ENCODE assay signal across 34 cellular contexts in genomic region chr9:130409250-130409649, GRCh38.
"Had no signal": no experiment of that assay in that cellular context is flagged by ENCODE, and none has a peak within 500 bp of the region (broad histone marks: within the 10 kb centered on the region; RNA-seq: fewer than 3 reads in every experiment).

No MANE protein-coding gene starts in this region.

- H3K4me3 ChIP-seq: K562, SJSA1 had no signal

- DNase-seq: activated CD4-positive, alpha-beta T cell treated with anti-CD3 and anti-CD28 coated beads, Interleukin-2, amount 10 ng/mL, durations not matched to agents 24 days and 14 days; activated CD4-positive, alpha-beta T cell treated with anti-CD3 and anti-CD28 coated beads, Interleukin-2, amount 50 U/mL, for 4 hours; activated CD8-positive, alpha-beta T cell treated with anti-CD3 and anti-CD28 coated beads for 36 hours; activated gamma-delta T cell treated with Interleukin-2 at 50 U/mL for 16 hours; activated naive CD4-positive, alpha-beta T cell treated with anti-CD3 and anti-CD28 coated beads, Interleukin-2, amount 50 U/mL, for 16 hours; activated naive CD8-positive, alpha-beta T cell treated with anti-CD3 and anti-CD28 coated beads for 36 hours; activated T-cell treated with anti-CD3 and anti-CD28 coated beads, Interleukin-2, amount 50 U/mL, for 24 hours; amniotic stem cell; aorta; brain microvascular endothelial cell; central memory CD4-positive, alpha-beta T cell; MV-4-11; NCI-H1092 treated with DMSO at 0.1 percent for 48 hours; NCI-H1417; NCI-H146; NCI-H187; NCI-H2029 treated with DMSO at 0.1 percent for 48 hours; NCI-H2107; NCI-H2171; NCI-H510A; NCI-H526; NCI-H748 treated with DMSO at 0.1 percent for 48 hours; NK-92 treated with Interleukin-12 subunit alpha and Interleukin-12 subunit beta, amount 100 ng/mL, for 24 hours; RPMI8226; SHP77 treated with DMSO at 0.1 percent for 48 hours; SK-N-SH; SW 1271; T-helper 1 cell; T-helper 2 cell; T-helper 9 cell; WERI-Rb-1 had no signal

- ATAC-seq: activated CD8-positive, alpha-beta T cell treated with anti-CD3 and anti-CD28 coated beads for 36 hours; Panc1 had no signal

- H3K36me3 Mint-ChIP-seq: activated naive CD8-positive, alpha-beta T cell treated with anti-CD3 and anti-CD28 coated beads for 36 hours had no signal

- H3K4me3 Mint-ChIP-seq: activated CD4-positive, alpha-beta T cell treated with anti-CD3 and anti-CD28 coated beads, Interleukin-2, amount 10 ng/mL, durations not matched to agents 24 days and 14 days; activated CD8-positive, alpha-beta T cell treated with anti-CD3 and anti-CD28 coated beads for 36 hours; activated naive CD8-positive, alpha-beta T cell treated with anti-CD3 and anti-CD28 coated beads for 36 hours; activated T-cell treated with anti-CD3 and anti-CD28 coated beads, Interleukin-2, amount 50 U/mL, for 24 hours had no signal

- H3K9me3 Mint-ChIP-seq: activated CD4-positive, alpha-beta T cell treated with anti-CD3 and anti-CD28 coated beads, Interleukin-2, amount 10 ng/mL, durations not matched to agents 24 days and 14 days; activated CD8-positive, alpha-beta T cell treated with anti-CD3 and anti-CD28 coated beads for 36 hours; activated naive CD8-positive, alpha-beta T cell treated with anti-CD3 and anti-CD28 coated beads for 36 hours; activated T-cell treated with anti-CD3 and anti-CD28 coated beads, Interleukin-2, amount 50 U/mL, for 24 hours had no signal

- H3K27me3 ChIP-seq: brain microvascular endothelial cell, SJSA1 had no signal

- H3K4me1 Mint-ChIP-seq: activated CD4-positive, alpha-beta T cell treated with anti-CD3 and anti-CD28 coated beads, Interleukin-2, amount 10 ng/mL, durations not matched to agents 24 days and 14 days; activated naive CD8-positive, alpha-beta T cell treated with anti-CD3 and anti-CD28 coated beads for 36 hours had no signal

- H3K9me3 ChIP-seq: SK-N-SH had no signal

- H3K27ac Mint-ChIP-seq: activated CD4-positive, alpha-beta T cell treated with anti-CD3 and anti-CD28 coated beads, Interleukin-2, amount 10 ng/mL, durations not matched to agents 24 days and 14 days; activated CD8-positive, alpha-beta T cell treated with anti-CD3 and anti-CD28 coated beads for 36 hours; activated naive CD8-positive, alpha-beta T cell treated with anti-CD3 and anti-CD28 coated beads for 36 hours; activated T-cell treated with anti-CD3 and anti-CD28 coated beads, Interleukin-2, amount 50 U/mL, for 24 hours had no signal

- H3K36me3 ChIP-seq: brain microvascular endothelial cell, SJSA1, WERI-Rb-1 had no signal

- H3K27me3 Mint-ChIP-seq: activated CD8-positive, alpha-beta T cell treated with anti-CD3 and anti-CD28 coated beads for 36 hours; activated naive CD8-positive, alpha-beta T cell treated with anti-CD3 and anti-CD28 coated beads for 36 hours; activated T-cell treated with anti-CD3 and anti-CD28 coated beads, Interleukin-2, amount 50 U/mL, for 24 hours had no signal
